Comparison of ENCODE assay signal across 8 cellular contexts in the genomic region with DNA sequence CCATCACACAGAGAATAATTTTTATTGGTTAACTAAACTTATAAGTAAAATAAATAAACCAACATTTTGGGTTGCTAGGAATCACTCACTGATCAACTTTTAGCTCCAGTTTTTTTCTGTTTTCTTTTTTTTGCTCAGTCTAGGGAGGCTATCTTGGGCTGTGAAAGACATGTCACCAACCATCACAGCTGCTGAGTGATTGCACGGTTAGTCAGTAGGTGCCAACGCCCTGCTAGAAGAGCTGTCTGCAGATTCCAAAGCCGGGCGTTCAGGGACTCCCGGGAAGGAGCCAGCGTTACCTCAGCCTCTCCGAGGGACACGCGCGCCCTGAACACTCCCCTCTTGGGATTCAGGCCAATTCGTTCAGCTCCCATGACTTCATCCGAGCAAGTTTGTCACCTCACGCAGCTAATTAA. TPM values are rescaled to one million over a fixed set of nuclear protein-coding genes. Genes with fewer than 3 reads are reported as not detected.
DNase-seq lines count a peak whose midpoint lies in the region; ATAC-seq and TF ChIP-seq lines count a peak whose summit lies in the region.

No MANE protein-coding gene starts in this region.

- H3K4me2 ChIP-seq in osteoblast (ENCODE audit: insufficient read depth, low read length) = peak overlapping the region; percentile 88

- no peaks in the 10 kb centered on the region for H3K9me3 ChIP-seq in osteoblast (ENCODE audit: low read depth, low read length)

- H3K9me3 Mint-ChIP-seq in activated T-cell treated with anti-CD3 and anti-CD28 coated beads, Interleukin-2, amount 50 U/mL, for 72 hours = peaks cover 4 to 5% of the 10 kb centered on the region in 2 donors

- no peak for TF ChIP-seq CTCF in osteoblast (IDR thresholded peaks at IDR 0.05; ENCODE audit: extremely low read depth, low read depth, low read length)

- DNase-seq in activated T-cell treated with anti-CD3 and anti-CD28 coated beads for 48 hours (ENCODE audit: low read depth) (peak; percentile 15), HCEC 1CT (peak; percentile 81), LHCN-M2 (ENCODE audit: low read depth) (peak; percentile 93), glomerular visceral epithelial cell (ENCODE audit: extremely low spot score) (peak; percentile 89), osteoblast (ENCODE audit: insufficient read length, low spot score, missing footprints) (peak; percentile 91), SK-N-DZ (ENCODE audit: low spot score) (no peak)
- no peak for DNase-seq in activated T-cell treated with anti-CD3 and anti-CD28 coated beads, Interleukin-2, amount 50 U/mL, for 48 hours
- DNase-seq in activated T-cell treated with anti-CD3 and anti-CD28 coated beads, Interleukin-2, amount 50 U/mL, for 72 hours = no peak

- peak overlapping the region; percentile 100 for H3K27ac Mint-ChIP-seq in activated T-cell treated with anti-CD3 and anti-CD28 coated beads, Interleukin-2, amount 50 U/mL, for 72 hours

- H3K4me3 Mint-ChIP-seq in activated T-cell treated with anti-CD3 and anti-CD28 coated beads, Interleukin-2, amount 50 U/mL, for 72 hours = peak overlapping the region; percentile 99

- no peaks in the 10 kb centered on the region for H3K27me3 ChIP-seq in osteoblast (ENCODE audit: insufficient read depth, low read length)

- H4K20me1 ChIP-seq in osteoblast (ENCODE audit: insufficient read depth, low read length) = peaks cover 11% of the 10 kb centered on the region

- peaks cover 40% of the 10 kb centered on the region for H3K4me1 Mint-ChIP-seq in activated T-cell treated with anti-CD3 and anti-CD28 coated beads, Interleukin-2, amount 50 U/mL, for 72 hours (ENCODE audit: low read depth)

- peak overlapping the region; percentile 99 for H3K27ac ChIP-seq in osteoblast (ENCODE audit: low read depth, low read length)

- H3K36me3 ChIP-seq in osteoblast (ENCODE audit: insufficient read depth, low read length) = no peaks in the 10 kb centered on the region

- peaks cover 55% of the 10 kb centered on the region for H3K79me2 ChIP-seq in osteoblast (ENCODE audit: insufficient read depth, low read length)

- H3K27me3 Mint-ChIP-seq in activated T-cell treated with anti-CD3 and anti-CD28 coated beads, Interleukin-2, amount 50 U/mL, for 72 hours (ENCODE audit: low read depth) = no peaks in the 10 kb centered on the region

- H2AFZ ChIP-seq in osteoblast (ENCODE audit: low read length) = peak overlapping the region; percentile 95

- peak; percentile 3 to 4 for ATAC-seq in activated T-cell treated with anti-CD3 and anti-CD28 coated beads, Interleukin-2, amount 50 U/mL, for 72 hours (replicated peaks in 1 of 2)

- H3K36me3 Mint-ChIP-seq in activated T-cell treated with anti-CD3 and anti-CD28 coated beads, Interleukin-2, amount 50 U/mL, for 72 hours (ENCODE audit: insufficient read depth in 2 of 2) = peaks cover 15 to 23% of the 10 kb centered on the region in 2 donors

- peak overlapping the region; percentile 86 for H3K4me3 ChIP-seq in osteoblast (ENCODE audit: insufficient read depth, low read length)

- H3K4me1 ChIP-seq in osteoblast (ENCODE audit: insufficient read depth, low read length) = peaks cover 23% of the 10 kb centered on the region

RNA-seq across cellular contexts. Expression of a gene that starts 0.6 kb away (rescaled TPM):
- total RNA-seq in LHCN-M2 (2014; rRNA removed) = 41.1 and 51.7 TPM in 2 replicates
- 20.8 TPM for polyA plus RNA-seq in LHCN-M2 (2012)
- total RNA-seq in activated T-cell treated with anti-CD3 and anti-CD28 coated beads, Interleukin-2, amount 50 U/mL, for 72 hours = 10 to 100 TPM; 33.3 to 36.5 TPM
- total RNA-seq in osteoblast = 45.6 and 56.0 TPM in 2 replicates
- polyA plus RNA-seq in SK-N-DZ (2014; cell fraction: cytosol; rRNA removed) = 15.4 and 18.8 TPM in 2 replicates
- polyA plus RNA-seq in SK-N-DZ (2014; cell fraction: nucleus; rRNA removed) = 8.8 and 10.8 TPM in 2 replicates

RNA-seq across cellular contexts. Expression of a gene that starts 26.2 kb away (rescaled TPM):
- 39.8 and 44.3 TPM in 2 replicates for total RNA-seq in LHCN-M2 (2014; rRNA removed)
- polyA plus RNA-seq in LHCN-M2 (2012) = 102 TPM
- 1 to 10 TPM; 4.2 to 5.4 TPM for total RNA-seq in activated T-cell treated with anti-CD3 and anti-CD28 coated beads, Interleukin-2, amount 50 U/mL, for 72 hours
- 26.8 and 30.0 TPM in 2 replicates for total RNA-seq in osteoblast
- polyA plus RNA-seq in SK-N-DZ (2014; cell fraction: cytosol; rRNA removed) = 8.4 and 10.0 TPM in 2 replicates
- polyA plus RNA-seq in SK-N-DZ (2014; cell fraction: nucleus; rRNA removed) = 9.9 and 10.8 TPM in 2 replicates

Comparison
In these comparisons a context has a peak if more than half of its experiments do, and no peak if none do; other contexts are left out.
1. DNase-seq: peak in activated T-cell treated with anti-CD3 and anti-CD28 coated beads for 48 hours (single experiment), HCEC 1CT (single experiment), LHCN-M2 (single experiment), glomerular visceral epithelial cell (single experiment) and osteoblast (single experiment); none in activated T-cell treated with anti-CD3 and anti-CD28 coated beads, Interleukin-2, amount 50 U/mL, for 48 hours (0 of 2), activated T-cell treated with anti-CD3 and anti-CD28 coated beads, Interleukin-2, amount 50 U/mL, for 72 hours (0 of 2) and SK-N-DZ (single experiment).